In genomic region chr11:61966673-61967176, GRCh38 we compare ENCODE assay signal across 8 cellular contexts. TPM values are rescaled to one million over a fixed set of nuclear protein-coding genes. Genes with fewer than 3 reads are reported as not detected.
DNase-seq lines count a peak whose midpoint lies in the region; ATAC-seq, FAIRE-seq and TF ChIP-seq lines count a peak whose summit lies in the region.

No MANE protein-coding gene starts in this region.

- no peak for ATAC-seq in omental fat pad (ENCODE audit: low FRiP score)
- no peak for ATAC-seq in GM19328 (IDR thresholded peaks at IDR 0.05; ENCODE audit: unreplicated experiment)
- no peak for ATAC-seq in GM21367 (IDR thresholded peaks at IDR 0.05; ENCODE audit: unreplicated experiment)

- H3K27ac Mint-ChIP-seq in activated CD4-positive, alpha-beta T cell treated with anti-CD3 and anti-CD28 coated beads, Interleukin-2, amount 10 ng/mL, durations not matched to agents 7 days and 5 days: peak overlapping the region; percentile 91

- DNase-seq in AG04450 (ENCODE audit: low read depth, low spot score) (no peak), HEK293T (ENCODE audit: extremely low spot score) (peak; percentile 33), epithelial cell of proximal tubule (ENCODE audit: low read depth) (no peak), omental fat pad (ENCODE audit: low spot score) (peak; percentile 24), H54 (ENCODE audit: insufficient read length, low spot score) (no peak)
- peak; percentile 46 for DNase-seq in activated CD4-positive, alpha-beta T cell treated with anti-CD3 and anti-CD28 coated beads, Interleukin-2, amount 10 ng/mL, durations not matched to agents 7 days and 5 days

- TF ChIP-seq POLR2A in H54 (IDR thresholded peaks at IDR 0.05; ENCODE audit: low read depth, low read length): no peak

- POLR2A ChIA-PET in AG04450 (lab: Yijun Ruan, JAX): interaction anchor here (0.8 to 3.2 kb wide), 9 partner anchors 12 to 115 kb away, joined by 3 to 37 read pairs (median 7); partner anchors contain the start of gene BEST1
- POLR2A ChIA-PET in HEK293T (lab: Yijun Ruan, JAX): interaction anchor here (1.1 to 5.4 kb wide), 8 partner anchors 15 to 85 kb away, joined by 3 to 68 read pairs (median 4); partner anchors contain the start of gene BEST1
- POLR2A ChIA-PET in activated CD4-positive, alpha-beta T cell treated with anti-CD3 and anti-CD28 coated beads, Interleukin-2, amount 10 ng/mL, durations not matched to agents 7 days and 5 days (lab: Charles Lee): no interaction called here

- peak overlapping the region; percentile 81 for H3K27ac ChIP-seq in AG04450 (ENCODE audit: low read depth, low read length)

- TF ChIP-seq CTCF in AG04450 (IDR thresholded peaks at IDR 0.05; ENCODE audit: low read depth, low read length) (no peak), epithelial cell of proximal tubule (conservative IDR thresholded peaks at IDR 0.05; ENCODE audit: low read depth, low read length) (no peak), omental fat pad (IDR thresholded peaks at IDR 0.05) (no peak)

- H3K4me3 Mint-ChIP-seq in activated CD4-positive, alpha-beta T cell treated with anti-CD3 and anti-CD28 coated beads, Interleukin-2, amount 10 ng/mL, durations not matched to agents 7 days and 5 days: peak overlapping the region; percentile 94

- H3K4me3 ChIP-seq in AG04450 (ENCODE audit: low read depth, low read length) (peak overlapping the region; percentile 100), epithelial cell of proximal tubule (ENCODE audit: low read depth, low read length) (peak overlapping the region; percentile 100)

- peaks cover 5% of the 10 kb centered on the region; the same call in 1 of the 2 replicates for H3K9me3 ChIP-seq in AG04450 (ENCODE audit: control insufficient read depth, insufficient read depth, low read length)

- H3K9me3 Mint-ChIP-seq in activated CD4-positive, alpha-beta T cell treated with anti-CD3 and anti-CD28 coated beads, Interleukin-2, amount 10 ng/mL, durations not matched to agents 7 days and 5 days: no peaks in the 10 kb centered on the region

- CTCF ChIA-PET in AG04450 (lab: Charles Lee) (interaction anchor here (0.6 to 14.7 kb wide), 2 partner anchors 19 to 115 kb away, joined by 8 to 135 read pairs; no protein-coding TSS in a partner anchor), HEK293T (lab: Yijun Ruan, JAX) (no interaction called here)
- CTCF ChIA-PET in activated CD4-positive, alpha-beta T cell treated with anti-CD3 and anti-CD28 coated beads, Interleukin-2, amount 10 ng/mL, durations not matched to agents 7 days and 5 days (lab: Charles Lee): interaction anchor here (1.9 kb wide), 1 partner anchor 115 kb away, joined by 7 read pairs; no protein-coding TSS in a partner anchor

- FAIRE-seq in H54 (lab: Jason Lieb, UNC): no peak

- no peaks in the 10 kb centered on the region for H3K27me3 Mint-ChIP-seq in activated CD4-positive, alpha-beta T cell treated with anti-CD3 and anti-CD28 coated beads, Interleukin-2, amount 10 ng/mL, durations not matched to agents 7 days and 5 days

- H3K36me3 Mint-ChIP-seq in activated CD4-positive, alpha-beta T cell treated with anti-CD3 and anti-CD28 coated beads, Interleukin-2, amount 10 ng/mL, durations not matched to agents 7 days and 5 days (ENCODE audit: low read depth): peaks cover 38% of the 10 kb centered on the region

- H3K27me3 ChIP-seq in AG04450 (ENCODE audit: control insufficient read depth, insufficient read depth, low read length): no peaks in the 10 kb centered on the region

- H3K4me1 Mint-ChIP-seq in activated CD4-positive, alpha-beta T cell treated with anti-CD3 and anti-CD28 coated beads, Interleukin-2, amount 10 ng/mL, durations not matched to agents 7 days and 5 days: peaks cover 60% of the 10 kb centered on the region

TF ChIP-seq in HEK293T, 16 proteins besides CTCF, POLR2A, EP300 and RAD21:
- TF ChIP-seq SUZ12 (IDR thresholded peaks at IDR 0.05) (no peak), L3MBTL2 (conservative IDR thresholded peaks at IDR 0.05) (0 out of 2 replicates have a peak, but pooled peaks have one; percentile 18)
TF ChIP-seq in HEK293T: peak in this region for 1.

RNA-seq across cellular contexts. Expression of gene FTH1, which starts 0.7 kb away (rescaled TPM):
- polyA plus RNA-seq in AG04450 (2011; rRNA removed): 3,294 and 4,220 TPM in 2 replicates
- polyA minus RNA-seq in AG04450 (2011; rRNA and poly(A)+ RNA removed): 1,880 and 1,982 TPM in 2 replicates
- total RNA-seq in activated CD4-positive, alpha-beta T cell treated with anti-CD3 and anti-CD28 coated beads, Interleukin-2, amount 10 ng/mL, durations not matched to agents 7 days and 5 days: 100 to 1,000 TPM; 751 to 840 TPM
- total RNA-seq in epithelial cell of proximal tubule: 518 and 789 TPM in 2 replicates
- 1,000 to 10,000 TPM; 3,477 to 7,075 (median 4,643) TPM for total RNA-seq in omental fat pad

RNA-seq across cellular contexts. Expression of gene BEST1, which starts 16.6 kb away (rescaled TPM):
- 2.6 TPM in 2 replicates for polyA plus RNA-seq in AG04450 (2011; rRNA removed)
- 4.4 and 4.9 TPM in 2 replicates for polyA minus RNA-seq in AG04450 (2011; rRNA and poly(A)+ RNA removed)
- total RNA-seq in activated CD4-positive, alpha-beta T cell treated with anti-CD3 and anti-CD28 coated beads, Interleukin-2, amount 10 ng/mL, durations not matched to agents 7 days and 5 days: not detected
- total RNA-seq in epithelial cell of proximal tubule (0.12 TPM in 1 of 2 replicates, not detected in the other), omental fat pad (10 to 100 TPM in 3 of 4 donors, 1 to 10 TPM in 1; 5.8 to 17.0 (median 12.0) TPM)

RNA-seq across cellular contexts. Expression of gene RAB3IL1, which starts 49.4 kb away (rescaled TPM):
- 2.7 and 3.6 TPM in 2 replicates for polyA plus RNA-seq in AG04450 (2011; rRNA removed)
- polyA minus RNA-seq in AG04450 (2011; rRNA and poly(A)+ RNA removed): 2.6 and 2.9 TPM in 2 replicates
- total RNA-seq in activated CD4-positive, alpha-beta T cell treated with anti-CD3 and anti-CD28 coated beads, Interleukin-2, amount 10 ng/mL, durations not matched to agents 7 days and 5 days: not detected
- 0.12 and 0.22 TPM in 2 replicates for total RNA-seq in epithelial cell of proximal tubule
- total RNA-seq in omental fat pad: 10 to 100 TPM; 18.5 to 37.8 (median 25.4) TPM

Comparison
In these comparisons a context has a peak if more than half of its experiments do, and no peak if none do; other contexts are left out.
1. DNase-seq: peak in HEK293T (single experiment), activated CD4-positive, alpha-beta T cell treated with anti-CD3 and anti-CD28 coated beads, Interleukin-2, amount 10 ng/mL, durations not matched to agents 7 days and 5 days (single experiment) and omental fat pad (single experiment); none in AG04450 (single experiment), epithelial cell of proximal tubule (single experiment) and H54 (single experiment).
2. RNA of gene RAB3IL1, which starts 49.4 kb away (total RNA-seq): 18.5 to 37.8 TPM in omental fat pad; 0.12 to 0.22 TPM in epithelial cell of proximal tubule and not detected in activated CD4-positive, alpha-beta T cell treated with anti-CD3 and anti-CD28 coated beads, Interleukin-2, amount 10 ng/mL, durations not matched to agents 7 days and 5 days; every median in the first group is over 10 times any median in the second.